17 cellular contexts compared by ENCODE assay signal in genomic region chr5:15615859-15616258, GRCh38.
DNase-seq lines count a peak whose midpoint lies in the region; TF ChIP-seq lines count a peak whose summit lies in the region.
"Had no signal": no experiment of that assay in that cellular context is flagged by ENCODE, and none has a peak within 500 bp of the region (broad histone marks: within the 10 kb centered on the region; RNA-seq: fewer than 3 reads in every experiment).

No MANE protein-coding gene starts in this region.

- CTCF ChIA-PET in BJ (lab: Yijun Ruan, JAX), result interaction anchor here (0.6 to 1.3 kb wide), 4 partner anchors 11 to 207 kb away, joined by 3 to 4 read pairs (median 4); no protein-coding TSS in a partner anchor

- TF ChIP-seq CTCF in BJ (IDR thresholded peaks at IDR 0.05; ENCODE audit: insufficient read depth, low read depth, low read length), result no peak
- no peak for TF ChIP-seq CTCF in fibroblast of mammary gland (conservative IDR thresholded peaks at IDR 0.05; ENCODE audit: control insufficient read depth, insufficient read depth, low read depth, low read length)
- no peak for TF ChIP-seq CTCF in esophagus muscularis mucosa (IDR thresholded peaks at IDR 0.05)
- TF ChIP-seq CTCF in endothelial cell (IDR thresholded peaks at IDR 0.05; ENCODE audit: unreplicated experiment), result no peak

- peaks cover 15% of the 10 kb centered on the region for H3K36me3 Mint-ChIP-seq in endothelial cell (ENCODE audit: low read depth, unreplicated experiment)
- H3K36me3 Mint-ChIP-seq: CD14-positive monocyte had no signal

- DNase-seq in BJ (ENCODE audit: low read depth), result peak; percentile 35
- peak; percentile 14 for DNase-seq in OCI-M1 (lab: John Stamatoyannopoulos, UW)
- peak; percentile 65 for DNase-seq in fibroblast of mammary gland (ENCODE audit: low read depth)
- no peak for DNase-seq in esophagus muscularis mucosa (ENCODE audit: extremely low spot score)
- no peak for DNase-seq in NCI-H510A (lab: John Stamatoyannopoulos, UW)
- DNase-seq in stimulated activated CD4-positive, alpha-beta T cell treated with anti-CD3 and anti-CD28 coated beads, Interleukin-4, amount 100 ng/mL, for 4 hours, result no peak
- no peak for DNase-seq in endothelial cell (ENCODE audit: low spot score)
- DNase-seq: ACHN, DMS153, EL, HCEC 1CT, NCI-H1436, NCI-H2029 treated with DMSO at 0.1 percent for 48 hours, NCI-H524 had no signal

- H3K27me3 ChIP-seq in BJ (ENCODE audit: control insufficient read depth, insufficient read depth, low read length), result no peaks in the 10 kb centered on the region
- no peaks in the 10 kb centered on the region for H3K27me3 ChIP-seq in esophagus muscularis mucosa

- no peaks in the 10 kb centered on the region for H3K9me3 Mint-ChIP-seq in endothelial cell (ENCODE audit: unreplicated experiment)

- H3K9me3 ChIP-seq in esophagus muscularis mucosa, result no peaks in the 10 kb centered on the region

- peaks cover 29% of the 10 kb centered on the region for H3K4me1 Mint-ChIP-seq in endothelial cell (ENCODE audit: unreplicated experiment)
- H3K4me1 Mint-ChIP-seq: CD14-positive monocyte had no signal

- peaks cover under 1 to 33% (median 14%) of the 10 kb centered on the region in 4 donors for H3K4me1 ChIP-seq in esophagus muscularis mucosa

- no peak overlapping the region for H3K4me3 ChIP-seq in BJ (ENCODE audit: low read depth, low read length)
- no peak overlapping the region for H3K4me3 ChIP-seq in fibroblast of mammary gland (ENCODE audit: control insufficient read depth, low read depth, low read length)
- no peak overlapping the region for H3K4me3 ChIP-seq in esophagus muscularis mucosa
- H3K4me3 ChIP-seq: SK-N-MC had no signal

- POLR2A ChIA-PET in BJ (lab: Charles Lee), result interaction anchor here (0.8 kb wide), 1 partner anchor 13 kb away, joined by 3 read pairs; no protein-coding TSS in a partner anchor

- H3K27me3 Mint-ChIP-seq in endothelial cell (ENCODE audit: unreplicated experiment), result peaks cover 4% of the 10 kb centered on the region

- no peak overlapping the region for H3K27ac ChIP-seq in esophagus muscularis mucosa (replicated peaks in 1 of 4)
- H3K27ac ChIP-seq: KMS-11, SK-N-MC had no signal

- H3K36me3 ChIP-seq in BJ (ENCODE audit: control insufficient read depth, insufficient read depth, low read length), result no peaks in the 10 kb centered on the region
- no peaks in the 10 kb centered on the region for H3K36me3 ChIP-seq in esophagus muscularis mucosa

- intact Hi-C loops in esophagus muscularis mucosa (cut with DNase I), result no loop called here

- no peak overlapping the region for H3K4me3 Mint-ChIP-seq in endothelial cell (ENCODE audit: unreplicated experiment)
- H3K4me3 Mint-ChIP-seq: CD14-positive monocyte had no signal

- no peak for TF ChIP-seq EP300 in esophagus muscularis mucosa (IDR thresholded peaks at IDR 0.05)

- no peak overlapping the region for H3K27ac Mint-ChIP-seq in endothelial cell (ENCODE audit: unreplicated experiment)
- H3K27ac Mint-ChIP-seq: CD14-positive monocyte had no signal

- no peak for TF ChIP-seq POLR2A in esophagus muscularis mucosa (IDR thresholded peaks at IDR 0.05; ENCODE audit: low read depth)

- WGBS in esophagus muscularis mucosa, result 77% methylated on average over 6 of the region's 6 CpGs

Comparison
In these comparisons a context has a peak if more than half of its experiments do, and no peak if none do; other contexts are left out.
1. DNase-seq: peak in BJ (single experiment), OCI-M1 (single experiment) and fibroblast of mammary gland (single experiment); none in esophagus muscularis mucosa (single experiment), NCI-H510A (single experiment), stimulated activated CD4-positive, alpha-beta T cell treated with anti-CD3 and anti-CD28 coated beads, Interleukin-4, amount 100 ng/mL, for 4 hours (0 of 2) and endothelial cell (single experiment).